25 cellular contexts compared by ENCODE assay signal in the genomic region with DNA sequence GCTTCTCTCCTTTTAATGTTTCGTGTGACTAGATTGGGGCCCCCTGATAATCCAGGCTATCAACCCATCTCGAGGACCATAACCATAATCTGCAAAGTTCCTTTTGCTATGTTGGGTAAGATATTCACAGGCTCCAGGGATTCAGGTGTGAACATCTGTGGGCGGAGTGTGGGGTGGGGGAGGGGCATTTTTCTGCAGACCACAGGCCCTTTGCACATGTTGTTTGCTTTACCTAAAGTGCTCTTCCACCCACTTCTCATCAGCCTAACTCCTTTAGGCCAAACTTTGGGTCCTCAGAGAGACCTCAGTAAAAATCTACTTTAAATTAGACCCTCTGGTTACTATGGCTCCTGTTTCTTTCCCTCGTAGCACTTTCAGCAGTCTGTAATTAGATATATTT.
"Had no signal": no experiment of that assay in that cellular context is flagged by ENCODE, and none has a peak within 500 bp of the region (broad histone marks: within the 10 kb centered on the region; RNA-seq: fewer than 3 reads in every experiment).

No MANE protein-coding gene starts in this region.

- H3K4me3 ChIP-seq: pancreas, psoas muscle, right lobe of liver, sigmoid colon, stomach, thoracic aorta, thyroid gland, tibial nerve, upper lobe of left lung, vagina had no signal

- H3K27me3 Mint-ChIP-seq: stimulated activated naive B cell treated with anti-CD40 and anti-IgM and Interleukin-4, amounts not matched to agents 10 μg/mL and 1 μg/mL and 100 μg/mL, for 72 hours; stimulated activated naive CD8-positive, alpha-beta T cell treated with anti-CD3 and anti-CD28 coated beads, Interleukin-15, Interleukin-2, amounts not matched to agents 100 ng/mL and 50 ng/mL, for 24 hours had no signal

- H3K36me3 ChIP-seq: neutrophil, pancreas, right lobe of liver, sigmoid colon, stomach, thoracic aorta, thyroid gland, tibial nerve, upper lobe of left lung, vagina had no signal

- ATAC-seq: natural killer cell treated with Interleukin-12 subunit alpha and Interleukin-12 subunit beta and Interleukin-15 and Interleukin-18, amount 100 ng/mL, for 72 hours; pancreas; psoas muscle; right cardiac atrium; right lobe of liver; stimulated activated effector memory CD8-positive, alpha-beta T cell treated with anti-CD3 and anti-CD28 coated beads, Interleukin-12 subunit alpha, Interleukin-12 subunit beta, amount 100 ng/mL, for 72 hours; stimulated activated naive B cell treated with anti-CD40 and anti-IgM and Interleukin-4, amounts not matched to agents 10 μg/mL and 1 μg/mL and 100 μg/mL, for 72 hours had no signal

- H3K4me3 Mint-ChIP-seq: natural killer cell treated with Interleukin-12 subunit alpha and Interleukin-12 subunit beta and Interleukin-15 and Interleukin-18, amount 100 ng/mL, for 72 hours; nephron progenitor cell; neural crest cell; stimulated activated effector memory CD8-positive, alpha-beta T cell treated with anti-CD3 and anti-CD28 coated beads, Interleukin-12 subunit alpha, Interleukin-12 subunit beta, amount 100 ng/mL, for 72 hours; stimulated activated naive B cell treated with anti-CD40 and anti-IgM and Interleukin-4, amounts not matched to agents 10 μg/mL and 1 μg/mL and 100 μg/mL, for 72 hours; stimulated activated naive CD8-positive, alpha-beta T cell treated with anti-CD3 and anti-CD28 coated beads, Interleukin-15, Interleukin-2, amounts not matched to agents 100 ng/mL and 50 ng/mL, for 24 hours had no signal

- H3K36me3 Mint-ChIP-seq: natural killer cell treated with Interleukin-12 subunit alpha and Interleukin-12 subunit beta and Interleukin-15 and Interleukin-18, amount 100 ng/mL, for 72 hours; stimulated activated effector memory CD8-positive, alpha-beta T cell treated with anti-CD3 and anti-CD28 coated beads, Interleukin-12 subunit alpha, Interleukin-12 subunit beta, amount 100 ng/mL, for 72 hours; stimulated activated naive B cell treated with anti-CD40 and anti-IgM and Interleukin-4, amounts not matched to agents 10 μg/mL and 1 μg/mL and 100 μg/mL, for 72 hours had no signal

- H3K4me1 Mint-ChIP-seq: stimulated activated effector memory CD8-positive, alpha-beta T cell treated with anti-CD3 and anti-CD28 coated beads, Interleukin-12 subunit alpha, Interleukin-12 subunit beta, amount 100 ng/mL, for 72 hours; stimulated activated naive B cell treated with anti-CD40 and anti-IgM and Interleukin-4, amounts not matched to agents 10 μg/mL and 1 μg/mL and 100 μg/mL, for 72 hours had no signal

- H3K9me3 Mint-ChIP-seq: natural killer cell treated with Interleukin-12 subunit alpha and Interleukin-12 subunit beta and Interleukin-15 and Interleukin-18, amount 100 ng/mL, for 72 hours; nephron progenitor cell; neural crest cell; stimulated activated naive CD8-positive, alpha-beta T cell treated with anti-CD3 and anti-CD28 coated beads, Interleukin-15, Interleukin-2, amounts not matched to agents 100 ng/mL and 50 ng/mL, for 24 hours had no signal

- H3K27ac ChIP-seq: neutrophil, pancreas, psoas muscle, right lobe of liver, stomach, thoracic aorta, thyroid gland, tibial nerve, upper lobe of left lung, vagina had no signal

- H3K27ac Mint-ChIP-seq: natural killer cell treated with Interleukin-12 subunit alpha and Interleukin-12 subunit beta and Interleukin-15 and Interleukin-18, amount 100 ng/mL, for 72 hours; nephron progenitor cell; stimulated activated effector memory CD8-positive, alpha-beta T cell treated with anti-CD3 and anti-CD28 coated beads, Interleukin-12 subunit alpha, Interleukin-12 subunit beta, amount 100 ng/mL, for 72 hours; stimulated activated naive B cell treated with anti-CD40 and anti-IgM and Interleukin-4, amounts not matched to agents 10 μg/mL and 1 μg/mL and 100 μg/mL, for 72 hours; stimulated activated naive CD8-positive, alpha-beta T cell treated with anti-CD3 and anti-CD28 coated beads, Interleukin-15, Interleukin-2, amounts not matched to agents 100 ng/mL and 50 ng/mL, for 24 hours had no signal

- H3K9me3 ChIP-seq: neutrophil, pancreas, psoas muscle, right lobe of liver, sigmoid colon, stomach, thoracic aorta, thyroid gland, tibial nerve, upper lobe of left lung, vagina had no signal

- DNase-seq: nephron progenitor cell; nucleus accumbens; pancreas; psoas muscle; right cardiac atrium; right lobe of liver; sigmoid colon; small intestine; stimulated activated CD4-positive, alpha-beta T cell treated with anti-CD3 and anti-CD28 coated beads, Interleukin-15, amount 100 ng/mL, for 24 hours; stimulated activated CD4-positive, alpha-beta T cell treated with anti-CD3 and anti-CD28 coated beads, Interleukin-2, amount 100 ng/mL, for 24 hours; stimulated activated CD4-positive, alpha-beta T cell treated with anti-CD3 and anti-CD28 coated beads, Interleukin-2, amount 100 ng/mL, for 48 hours; stimulated activated CD4-positive, alpha-beta T cell treated with anti-CD3 and anti-CD28 coated beads, Interleukin-4, amount 100 ng/mL, for 24 hours; stimulated activated naive B cell treated with anti-CD40 and anti-IgM and Interleukin-4, amounts not matched to agents 10 μg/mL and 1 μg/mL and 100 μg/mL, for 72 hours; stimulated activated naive CD4-positive, alpha-beta T cell treated with Interleukin-2 at 50 U/mL for 16 hours; stomach; thyroid gland; upper lobe of left lung had no signal

- H3K27me3 ChIP-seq: neutrophil, pancreas, right lobe of liver, sigmoid colon, stomach, thyroid gland, tibial nerve, upper lobe of left lung, vagina had no signal

- H3K4me1 ChIP-seq: pancreas, psoas muscle, right lobe of liver, stomach had no signal
